In genomic region chr1:96598416-96599168, GRCh38 we compare ENCODE assay signal across 1 cellular context.
TF ChIP-seq lines count a peak whose summit lies in the region.

No MANE protein-coding gene starts in this region.

TF ChIP-seq in GM23338, 12 proteins besides CTCF, POLR2A, EP300 and RAD21 (continued from another document):
- TF ChIP-seq ZNF462 (CRISPR knock-in tag; IDR thresholded peaks at IDR 0.05): no peak
- TF ChIP-seq, protein P1, sequence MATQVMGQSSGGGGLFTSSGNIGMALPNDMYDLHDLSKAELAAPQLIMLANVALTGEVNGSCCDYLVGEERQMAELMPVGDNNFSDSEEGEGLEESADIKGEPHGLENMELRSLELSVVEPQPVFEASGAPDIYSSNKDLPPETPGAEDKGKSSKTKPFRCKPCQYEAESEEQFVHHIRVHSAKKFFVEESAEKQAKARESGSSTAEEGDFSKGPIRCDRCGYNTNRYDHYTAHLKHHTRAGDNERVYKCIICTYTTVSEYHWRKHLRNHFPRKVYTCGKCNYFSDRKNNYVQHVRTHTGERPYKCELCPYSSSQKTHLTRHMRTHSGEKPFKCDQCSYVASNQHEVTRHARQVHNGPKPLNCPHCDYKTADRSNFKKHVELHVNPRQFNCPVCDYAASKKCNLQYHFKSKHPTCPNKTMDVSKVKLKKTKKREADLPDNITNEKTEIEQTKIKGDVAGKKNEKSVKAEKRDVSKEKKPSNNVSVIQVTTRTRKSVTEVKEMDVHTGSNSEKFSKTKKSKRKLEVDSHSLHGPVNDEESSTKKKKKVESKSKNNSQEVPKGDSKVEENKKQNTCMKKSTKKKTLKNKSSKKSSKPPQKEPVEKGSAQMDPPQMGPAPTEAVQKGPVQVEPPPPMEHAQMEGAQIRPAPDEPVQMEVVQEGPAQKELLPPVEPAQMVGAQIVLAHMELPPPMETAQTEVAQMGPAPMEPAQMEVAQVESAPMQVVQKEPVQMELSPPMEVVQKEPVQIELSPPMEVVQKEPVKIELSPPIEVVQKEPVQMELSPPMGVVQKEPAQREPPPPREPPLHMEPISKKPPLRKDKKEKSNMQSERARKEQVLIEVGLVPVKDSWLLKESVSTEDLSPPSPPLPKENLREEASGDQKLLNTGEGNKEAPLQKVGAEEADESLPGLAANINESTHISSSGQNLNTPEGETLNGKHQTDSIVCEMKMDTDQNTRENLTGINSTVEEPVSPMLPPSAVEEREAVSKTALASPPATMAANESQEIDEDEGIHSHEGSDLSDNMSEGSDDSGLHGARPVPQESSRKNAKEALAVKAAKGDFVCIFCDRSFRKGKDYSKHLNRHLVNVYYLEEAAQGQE (IDR thresholded peaks at IDR 0.05; ENCODE audit: unreplicated experiment): no peak
- TF ChIP-seq EZH2phosphoT487 (IDR thresholded peaks at IDR 0.05; ENCODE audit: unreplicated experiment): no peak
- TF ChIP-seq JUNB (IDR thresholded peaks at IDR 0.05; ENCODE audit: unreplicated experiment): no peak
- no peak for TF ChIP-seq CREB1 (CRISPR knock-in tag; IDR thresholded peaks at IDR 0.05; ENCODE audit: low read depth)
- no peak for TF ChIP-seq STAT1 (IDR thresholded peaks at IDR 0.05; ENCODE audit: unreplicated experiment)
